9 cellular contexts compared by ENCODE assay signal in genomic region chr6:1554881-1555569, GRCh38. TPM values are rescaled to one million over a fixed set of nuclear protein-coding genes. Genes with fewer than 3 reads are reported as not detected.
DNase-seq lines count a peak whose midpoint lies in the region; ATAC-seq, FAIRE-seq and TF ChIP-seq lines count a peak whose summit lies in the region.
"Had no signal": no experiment of that assay in that cellular context is flagged by ENCODE, and none has a peak within 500 bp of the region (broad histone marks: within the 10 kb centered on the region; RNA-seq: fewer than 3 reads in every experiment).

No MANE protein-coding gene starts in this region.

- peak overlapping the region; percentile 90 for H2AFZ ChIP-seq in keratinocyte (ENCODE audit: control insufficient read depth, low read length)

- H3K9me1 ChIP-seq in keratinocyte (ENCODE audit: control insufficient read depth, extremely low read depth, insufficient read depth, low read length): no peaks in the 10 kb centered on the region

- TF ChIP-seq CTCF in C4-2B (conservative IDR thresholded peaks at IDR 0.05) (peak; percentile 93), keratinocyte (optimal IDR thresholded peaks at IDR 0.05 in 1 of 3, IDR thresholded peaks at IDR 0.05 in 1 of 3, conservative IDR thresholded peaks at IDR 0.05 in 1 of 3; ENCODE audit: extremely low read depth in 1 of 3, insufficient read depth in 2 of 3, low read length in 3 of 3) (peak; percentile 70 to 74 (median 70))

- no peaks in the 10 kb centered on the region for H3K9me3 ChIP-seq in keratinocyte (ENCODE audit: control insufficient read depth, low read depth, low read length)

- H3K4me1 ChIP-seq in keratinocyte (ENCODE audit: control insufficient read depth, extremely low read depth, insufficient read depth, low read length): no peaks in the 10 kb centered on the region

- ATAC-seq in activated CD4-positive, CD25-positive, alpha-beta regulatory T cell treated with anti-CD3 and anti-CD28 coated beads, Interleukin-2, amount 50 U/mL, for 24 hours: peak; percentile 80 to 86
- no peak for ATAC-seq in GM18909 (IDR thresholded peaks at IDR 0.05; ENCODE audit: poor library complexity, unreplicated experiment)
- ATAC-seq: HCT116 had no signal

- peak overlapping the region; percentile 93 for H3K4me2 ChIP-seq in keratinocyte (ENCODE audit: control insufficient read depth, extremely low read depth, insufficient read depth, low read depth, low read length)

- peaks cover 4% of the 10 kb centered on the region for H3K27me3 ChIP-seq in keratinocyte (ENCODE audit: control insufficient read depth, extremely low read depth, insufficient read depth, low read length)

- H3K4me3 ChIP-seq in keratinocyte (ENCODE audit: control insufficient read depth in 2 of 3, extremely low read depth in 1 of 3, insufficient read depth in 2 of 3, low read depth in 1 of 3, low read length in 3 of 3): peak overlapping the region; percentile 44 to 71 (median 62)

- DNase-seq in HPDE6-E6E7 (ENCODE audit: extremely low spot score): peak; percentile 44
- DNase-seq in central memory CD4-positive, alpha-beta T cell: peak; percentile 59
- no peak for DNase-seq in keratinocyte (ENCODE audit: low read depth, low spot score)
- peak; percentile 25 to 67 for DNase-seq in stimulated activated CD4-positive, alpha-beta T cell treated with anti-CD3 and anti-CD28 coated beads, Interleukin-1b, Interleukin-23, amount 100 ng/mL, for 1 hour (ENCODE audit: low read depth in 2 of 2)
- DNase-seq in NAMALWA (ENCODE audit: low spot score): no peak

- H3K79me2 ChIP-seq in keratinocyte (ENCODE audit: control insufficient read depth, insufficient read depth, low read length): no peaks in the 10 kb centered on the region

- H3K27ac ChIP-seq in C4-2B: peak overlapping the region; percentile 84
- H3K27ac ChIP-seq in keratinocyte (ENCODE audit: control insufficient read depth, insufficient read depth, low read length): no peak overlapping the region

- peak overlapping the region; percentile 60 for H3K9ac ChIP-seq in keratinocyte (ENCODE audit: control insufficient read depth, extremely low read depth, insufficient read depth, low read length)

- H4K20me1 ChIP-seq in keratinocyte (ENCODE audit: control insufficient read depth, extremely low read depth, insufficient read depth, low read length): no peaks in the 10 kb centered on the region

- H3K36me3 ChIP-seq in keratinocyte (ENCODE audit: control insufficient read depth in 2 of 2, extremely low read depth in 1 of 2, insufficient read depth in 2 of 2, low read length in 2 of 2): no peaks in the 10 kb centered on the region

- FAIRE-seq in keratinocyte (lab: Jason Lieb, UNC): no peak

- dilution Hi-C loops in keratinocyte (cut with MboI; ENCODE audit: extremely low pct_ligation_motif_present, low sequenced_read_pairs): no loop called here

RNA-seq across cellular contexts. Expression of gene FOXC1, which starts 54.7 kb away (rescaled TPM):
- polyA plus RNA-seq in keratinocyte: 3.2 to 4.5 TPM (median 4.3 TPM) in 3 replicates
- 9.0 TPM for polyA plus RNA-seq in keratinocyte (2011; ENCODE audit: low read depth)
- 2.7 and 4.5 TPM in 2 replicates for polyA plus RNA-seq in keratinocyte (2011; cell fraction: cytosol; rRNA removed)
- 5.1 and 6.9 TPM in 2 replicates for polyA plus RNA-seq in keratinocyte (2011; cell fraction: nucleus; rRNA removed)
- polyA plus RNA-seq in keratinocyte (2012; ENCODE audit: low replicate concordance): 5.0 and 7.0 TPM in 2 replicates
- polyA minus RNA-seq in keratinocyte: 2.0 to 3.8 TPM (median 2.1 TPM) in 3 replicates
- 5.4 TPM for polyA minus RNA-seq in keratinocyte (2011; cell fraction: cytosol; rRNA and poly(A)+ RNA removed)
- 4.7 and 4.9 TPM in 2 replicates for polyA minus RNA-seq in keratinocyte (2011; cell fraction: nucleus; rRNA and poly(A)+ RNA removed)

Comparison
In these comparisons a context has a peak if more than half of its experiments do, and no peak if none do; other contexts are left out.
1. DNase-seq: peak in HPDE6-E6E7 (single experiment), central memory CD4-positive, alpha-beta T cell (single experiment) and stimulated activated CD4-positive, alpha-beta T cell treated with anti-CD3 and anti-CD28 coated beads, Interleukin-1b, Interleukin-23, amount 100 ng/mL, for 1 hour (2 of 2); none in keratinocyte (single experiment) and NAMALWA (single experiment).